ENCODE assay signal across 26 cellular contexts in the genomic region with DNA sequence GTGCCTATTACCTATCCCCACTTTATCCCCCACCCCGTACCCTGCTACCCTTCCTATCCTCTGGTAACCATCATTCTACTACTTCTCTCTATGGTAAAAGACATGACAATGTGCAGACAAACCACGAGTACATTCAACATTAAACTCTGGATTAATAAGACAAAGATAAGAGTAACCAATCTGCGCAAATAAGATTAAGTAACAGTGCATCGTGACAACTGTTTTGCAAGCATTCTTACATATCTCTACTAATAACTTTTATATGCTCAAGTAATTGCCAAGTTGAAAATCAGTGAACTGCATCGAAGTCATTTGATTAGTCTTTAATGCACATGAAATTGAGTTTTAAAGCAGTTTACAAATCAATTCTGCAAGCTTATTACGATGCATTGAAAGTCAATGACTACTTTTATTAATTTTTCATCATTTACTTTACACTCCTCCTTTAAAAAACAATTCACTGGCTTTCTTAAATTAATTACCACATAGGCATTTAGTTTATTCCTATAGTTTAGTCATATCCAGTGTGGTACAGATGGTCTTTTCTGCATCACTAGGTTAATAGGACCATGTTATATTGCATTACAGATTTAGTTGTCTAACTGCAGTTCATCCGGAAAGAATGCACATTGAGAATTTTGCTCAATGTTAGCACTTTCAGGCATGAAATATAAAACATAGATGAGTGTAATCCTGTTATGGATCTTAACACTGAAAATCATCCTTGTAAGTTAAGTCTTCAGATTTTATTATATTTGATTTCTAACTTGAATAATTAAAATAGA.
"Had no signal": no experiment of that assay in that cellular context is flagged by ENCODE, and none has a peak within 500 bp of the region (broad histone marks: within the 10 kb centered on the region; RNA-seq: fewer than 3 reads in every experiment).

No MANE protein-coding gene starts in this region.

- H3K4me3 ChIP-seq: coronary artery, esophagus squamous epithelium, lung, pancreas, right atrium auricular region, smooth muscle cell, stomach, thyroid gland, vagina had no signal

- H3K27me3 ChIP-seq: esophagus squamous epithelium, neutrophil, pancreas, right atrium auricular region, stomach, thyroid gland, vagina had no signal

- DNase-seq: dermis blood vessel endothelial cell; effector memory CD4-positive, alpha-beta T cell; erythroblast; esophagus squamous epithelium; foreskin melanocyte; hypothalamus; immature natural killer cell; left ventricle myocardium superior; pancreas; stimulated activated CD4-positive, alpha-beta T cell treated with anti-CD3 and anti-CD28 coated beads, Interleukin-2, amount 100 ng/mL, for 24 hours; stimulated activated CD4-positive, alpha-beta T cell treated with anti-CD3 and anti-CD28 coated beads, Interleukin-4, amount 100 ng/mL, for 24 hours; stimulated activated naive CD4-positive, alpha-beta T cell treated with Interleukin-2 at 50 U/mL for 16 hours; stomach; thyroid gland; trophoblast cell had no signal

- H3K4me1 Mint-ChIP-seq: immature natural killer cell; memory B cell; neural crest cell; stimulated activated effector memory CD8-positive, alpha-beta T cell treated with anti-CD3 and anti-CD28 coated beads, Interleukin-12 subunit alpha, Interleukin-12 subunit beta, amount 100 ng/mL, for 72 hours had no signal

- H3K27ac Mint-ChIP-seq: immature natural killer cell; memory B cell; natural killer cell treated with Interleukin-12 subunit alpha and Interleukin-12 subunit beta and Interleukin-15 and Interleukin-18, amount 100 ng/mL, for 72 hours; stimulated activated effector memory CD8-positive, alpha-beta T cell treated with anti-CD3 and anti-CD28 coated beads, Interleukin-12 subunit alpha, Interleukin-12 subunit beta, amount 100 ng/mL, for 72 hours had no signal

- H3K27ac ChIP-seq: coronary artery, esophagus squamous epithelium, neutrophil, pancreas, right atrium auricular region, stomach, thyroid gland, vagina had no signal

- H3K36me3 ChIP-seq: esophagus squamous epithelium, neutrophil, pancreas, right atrium auricular region, stomach, thyroid gland, vagina had no signal

- H3K9me3 ChIP-seq: esophagus squamous epithelium, neutrophil, pancreas, stomach, thyroid gland, vagina had no signal

- H3K27me3 Mint-ChIP-seq: memory B cell; natural killer cell treated with Interleukin-12 subunit alpha and Interleukin-12 subunit beta and Interleukin-15 and Interleukin-18, amount 100 ng/mL, for 72 hours had no signal

- H3K4me3 Mint-ChIP-seq: immature natural killer cell; memory B cell; natural killer cell treated with Interleukin-12 subunit alpha and Interleukin-12 subunit beta and Interleukin-15 and Interleukin-18, amount 100 ng/mL, for 72 hours; neural crest cell; stimulated activated effector memory CD8-positive, alpha-beta T cell treated with anti-CD3 and anti-CD28 coated beads, Interleukin-12 subunit alpha, Interleukin-12 subunit beta, amount 100 ng/mL, for 72 hours had no signal

- H3K36me3 Mint-ChIP-seq: memory B cell; natural killer cell treated with Interleukin-12 subunit alpha and Interleukin-12 subunit beta and Interleukin-15 and Interleukin-18, amount 100 ng/mL, for 72 hours; stimulated activated effector memory CD8-positive, alpha-beta T cell treated with anti-CD3 and anti-CD28 coated beads, Interleukin-12 subunit alpha, Interleukin-12 subunit beta, amount 100 ng/mL, for 72 hours had no signal

- ATAC-seq: left ventricle myocardium superior; natural killer cell treated with Interleukin-12 subunit alpha and Interleukin-12 subunit beta and Interleukin-15 and Interleukin-18, amount 100 ng/mL, for 72 hours; pancreas; sciatic nerve; stimulated activated effector memory CD8-positive, alpha-beta T cell treated with anti-CD3 and anti-CD28 coated beads, Interleukin-12 subunit alpha, Interleukin-12 subunit beta, amount 100 ng/mL, for 72 hours had no signal

- H3K4me1 ChIP-seq: esophagus squamous epithelium, pancreas, right atrium auricular region, stomach, thyroid gland, vagina had no signal
